In the genomic region with DNA sequence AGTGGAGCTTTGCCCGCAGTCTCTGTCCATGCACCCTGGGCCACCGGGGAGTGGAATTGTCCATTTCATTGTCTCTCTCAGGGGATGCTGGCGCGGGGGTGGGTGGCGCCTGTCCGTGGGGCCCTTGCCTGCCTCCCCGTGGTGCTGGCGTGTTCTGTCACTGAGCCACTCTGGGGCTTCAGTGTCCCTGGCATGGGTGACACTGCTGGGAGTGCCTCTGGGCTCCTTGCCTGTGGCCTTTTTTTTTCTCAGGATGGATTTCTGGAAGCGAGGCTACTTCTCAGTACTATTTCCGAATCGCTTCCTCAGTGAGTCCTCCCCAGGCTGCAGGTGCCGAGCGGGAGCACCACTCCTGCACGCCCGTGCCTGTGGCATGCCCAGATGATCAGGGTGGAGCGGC, we compare ENCODE assay signal across 18 cellular contexts. TPM values are rescaled to one million over a fixed set of nuclear protein-coding genes. Genes with fewer than 3 reads are reported as not detected.
DNase-seq lines count a peak whose midpoint lies in the region; ATAC-seq and TF ChIP-seq lines count a peak whose summit lies in the region.
"Had no signal": no experiment of that assay in that cellular context is flagged by ENCODE, and none has a peak within 500 bp of the region (broad histone marks: within the 10 kb centered on the region; RNA-seq: fewer than 3 reads in every experiment).

No MANE protein-coding gene starts in this region.

- H3K4me3 Mint-ChIP-seq in CD4-positive, alpha-beta T cell: no peak overlapping the region
- H3K4me3 Mint-ChIP-seq in osteocyte (ENCODE audit: unreplicated experiment): no peak overlapping the region
- H3K4me3 Mint-ChIP-seq: activated T-helper 1 cell treated with anti-CD3 and anti-CD28 coated beads, Interleukin-12 subunit alpha, Interleukin-12 subunit beta, Interleukin-2, Interleukin-4 antibody, amounts not matched to agents 30 ng/mL and 10 ng/mL and 1 ng/mL, durations not matched to agents 14 hours and 24 hours and 36 hours had no signal

- peaks cover 18% of the 10 kb centered on the region for H3K4me1 Mint-ChIP-seq in CD4-positive, alpha-beta T cell (ENCODE audit: low read depth)
- peaks cover 8% of the 10 kb centered on the region for H3K4me1 Mint-ChIP-seq in osteocyte (ENCODE audit: unreplicated experiment)

- no peaks in the 10 kb centered on the region for H3K9me2 ChIP-seq in Karpas-422 (replicated peaks; ENCODE audit: insufficient read depth, low read length)

- 0 out of 2 replicates have a peak, but pooled peaks cover 10% of the 10 kb centered on the region for H3K79me2 ChIP-seq in Karpas-422 (ENCODE audit: low read length)

- CTCF ChIA-PET in CD4-positive, alpha-beta T cell (lab: Charles Lee): interaction anchor here (1.0 kb wide), 1 partner anchor 92 kb away, joined by 4 read pairs; no protein-coding TSS in a partner anchor

- 87% methylated on average over 16 of the region's 16 CpGs for WGBS in right cardiac atrium

- no peaks in the 10 kb centered on the region for H3K27me3 ChIP-seq in CD4-positive, alpha-beta T cell (ENCODE audit: control insufficient read depth, insufficient read depth, low read length)
- H3K27me3 ChIP-seq in RWPE2 (ENCODE audit: insufficient read depth, poor library complexity, severe bottlenecking) (no peaks in the 10 kb centered on the region), right cardiac atrium (ENCODE audit: control insufficient read depth, insufficient read depth) (no peaks in the 10 kb centered on the region), Karpas-422 (ENCODE audit: low read length) (no peaks in the 10 kb centered on the region)
- H3K27me3 ChIP-seq: stomach, upper lobe of left lung had no signal

- H3K9me3 Mint-ChIP-seq in CD4-positive, alpha-beta T cell: no peaks in the 10 kb centered on the region
- H3K9me3 Mint-ChIP-seq in osteocyte (ENCODE audit: unreplicated experiment): no peaks in the 10 kb centered on the region
- H3K9me3 Mint-ChIP-seq: activated T-helper 1 cell treated with anti-CD3 and anti-CD28 coated beads, Interleukin-12 subunit alpha, Interleukin-12 subunit beta, Interleukin-2, Interleukin-4 antibody, amounts not matched to agents 30 ng/mL and 10 ng/mL and 1 ng/mL, durations not matched to agents 14 hours and 24 hours and 36 hours; natural killer cell had no signal

- ATAC-seq in CD4-positive, alpha-beta T cell (ENCODE audit: poor library complexity): no peak
- no peak for ATAC-seq in RWPE2 (ENCODE audit: low read depth)
- ATAC-seq in right cardiac atrium: peak in 1 of 2 donors; percentile 15

- H3K9ac ChIP-seq in Karpas-422 (ENCODE audit: low read length): no peak overlapping the region

- H3K4me1 ChIP-seq in RWPE2 (ENCODE audit: insufficient read depth, poor library complexity, severe bottlenecking) (no peaks in the 10 kb centered on the region), right cardiac atrium (ENCODE audit: control insufficient read depth, insufficient read depth, low read length) (no peaks in the 10 kb centered on the region), Karpas-422 (ENCODE audit: low read length) (no peaks in the 10 kb centered on the region)
- H3K4me1 ChIP-seq: upper lobe of left lung had no signal

- DNase-seq in CD4-positive, alpha-beta T cell: no peak
- DNase-seq in RWPE2 (ENCODE audit: low spot score): peak; percentile 31
- DNase-seq in right cardiac atrium: peak in 2 of 3 donors; percentile 27 to 42
- DNase-seq in osteocyte (ENCODE audit: extremely low spot score, unreplicated experiment): no peak
- DNase-seq in NCI-H345 (lab: John Stamatoyannopoulos, UW): no peak
- no peak for DNase-seq in Karpas-422
- no peak for DNase-seq in activated CD4-positive, CD25-positive, alpha-beta regulatory T cell (lab: John Stamatoyannopoulos, UW)
- DNase-seq: AML-193; mesenchymal stem cell; natural killer cell; NCI-H1417; NK-92 treated with Interleukin-12 subunit alpha and Interleukin-12 subunit beta, amount 100 ng/mL, for 24 hours; stimulated activated CD4-positive, alpha-beta T cell treated with anti-CD3 and anti-CD28 coated beads, Interleukin-4, amount 100 ng/mL, for 24 hours; stomach had no signal

- TF ChIP-seq CTCF in CD4-positive, alpha-beta T cell (IDR thresholded peaks at IDR 0.05): no peak
- TF ChIP-seq CTCF in RWPE2 (IDR thresholded peaks at IDR 0.05; ENCODE audit: poor library complexity, severe bottlenecking) (no peak), osteocyte (IDR thresholded peaks at IDR 0.05) (no peak)

- H3K27me3 Mint-ChIP-seq in CD4-positive, alpha-beta T cell: no peaks in the 10 kb centered on the region
- no peaks in the 10 kb centered on the region for H3K27me3 Mint-ChIP-seq in osteocyte (ENCODE audit: unreplicated experiment)

- POLR2A ChIA-PET in CD4-positive, alpha-beta T cell (lab: Charles Lee): no interaction called here

- H3K9me3 ChIP-seq in CD4-positive, alpha-beta T cell (ENCODE audit: control insufficient read depth, low read length): no peaks in the 10 kb centered on the region
- H3K9me3 ChIP-seq in RWPE2 (ENCODE audit: severe bottlenecking) (no peaks in the 10 kb centered on the region), right cardiac atrium (ENCODE audit: control insufficient read depth, low read length) (no peaks in the 10 kb centered on the region), Karpas-422 (ENCODE audit: low read length) (no peaks in the 10 kb centered on the region)
- H3K9me3 ChIP-seq: stomach, upper lobe of left lung had no signal

- H4K20me1 ChIP-seq in Karpas-422 (ENCODE audit: insufficient read depth, low read depth, low read length): no peaks in the 10 kb centered on the region

- peak overlapping the region; percentile 24 for H3K27ac Mint-ChIP-seq in CD4-positive, alpha-beta T cell
- peak overlapping the region; percentile 84 for H3K27ac Mint-ChIP-seq in osteocyte (ENCODE audit: unreplicated experiment)

- no peak overlapping the region for H2AFZ ChIP-seq in Karpas-422 (ENCODE audit: low read length)

- H3K36me3 Mint-ChIP-seq in CD4-positive, alpha-beta T cell (ENCODE audit: low read depth): peaks cover 54% of the 10 kb centered on the region
- H3K36me3 Mint-ChIP-seq in osteocyte (ENCODE audit: unreplicated experiment): peaks cover 22% of the 10 kb centered on the region
- H3K36me3 Mint-ChIP-seq: natural killer cell had no signal

- H3K27ac ChIP-seq in CD4-positive, alpha-beta T cell (ENCODE audit: low read depth, low read length): no peak overlapping the region
- no peak overlapping the region for H3K27ac ChIP-seq in RWPE2 (ENCODE audit: poor library complexity, severe bottlenecking)
- H3K27ac ChIP-seq in right cardiac atrium (ENCODE audit: low read length): no peak overlapping the region
- H3K27ac ChIP-seq in Karpas-422 (ENCODE audit: low read length): no peak overlapping the region
- H3K27ac ChIP-seq: HL-60, SK-N-MC, stomach, upper lobe of left lung had no signal

- H3K36me3 ChIP-seq in RWPE2 (ENCODE audit: low read depth): peaks cover 30% of the 10 kb centered on the region
- H3K36me3 ChIP-seq in Karpas-422 (ENCODE audit: insufficient read depth, low read length): no peaks in the 10 kb centered on the region; the same call in 1 of the 2 replicates

- intact Hi-C loops in CD4-positive, alpha-beta T cell (cut with DNase I, micrococcal nuclease): no loop called here
- intact Hi-C loops in right cardiac atrium (cut with DNase I): no loop called here

- no peak overlapping the region for H3K4me2 ChIP-seq in Karpas-422 (ENCODE audit: low read depth, low read length, poor library complexity, severe bottlenecking)

- H3K4me3 ChIP-seq in RWPE2 (ENCODE audit: severe bottlenecking): no peak overlapping the region
- H3K4me3 ChIP-seq in right cardiac atrium (ENCODE audit: low read length): no peak overlapping the region
- no peak overlapping the region for H3K4me3 ChIP-seq in Karpas-422 (ENCODE audit: low read length)
- H3K4me3 ChIP-seq: SK-N-MC, stomach, upper lobe of left lung had no signal

RNA-seq across cellular contexts. Expression of gene PDPK1, which starts 55.0 kb away (rescaled TPM):
- 10 to 100 TPM; 46.1 to 51.1 TPM for total RNA-seq in CD4-positive, alpha-beta T cell
- total RNA-seq in right cardiac atrium (10 to 100 TPM; 35.7 to 44.9 (median 37.8) TPM), osteocyte (44.9 and 45.8 TPM in 2 replicates)
- polyA plus RNA-seq in right cardiac atrium: 18.0 TPM
- 24.9 and 49.5 TPM in 2 replicates for total RNA-seq in Karpas-422 (2014; rRNA removed; shearing (Covaris generic); ENCODE audit: low replicate concordance)

Comparison
In these comparisons a context has a peak if more than half of its experiments do, and no peak if none do; other contexts are left out.
1. DNase-seq: peak in RWPE2 (single experiment) and right cardiac atrium (2 of 3); none in CD4-positive, alpha-beta T cell (0 of 10), osteocyte (single experiment), NCI-H345 (single experiment), Karpas-422 (single experiment) and activated CD4-positive, CD25-positive, alpha-beta regulatory T cell (0 of 4).